In genomic region chr5:139638090-139638735, GRCh38 we compare ENCODE assay signal across 8 cellular contexts. TPM values are rescaled to one million over a fixed set of nuclear protein-coding genes. Genes with fewer than 3 reads are reported as not detected.
DNase-seq lines count a peak whose midpoint lies in the region; ATAC-seq and TF ChIP-seq lines count a peak whose summit lies in the region.

No MANE protein-coding gene starts in this region.

- H3K27me3 ChIP-seq in colonic mucosa = no peaks in the 10 kb centered on the region

- H3K27ac ChIP-seq in colonic mucosa = peak overlapping the region; percentile 93

- no peaks in the 10 kb centered on the region for H3K36me3 ChIP-seq in colonic mucosa

- H3K36me3 Mint-ChIP-seq in stimulated activated effector memory CD8-positive, alpha-beta T cell treated with anti-CD3 and anti-CD28 coated beads, Interleukin-12 subunit alpha, Interleukin-12 subunit beta, amount 100 ng/mL, for 72 hours = peaks cover 42% of the 10 kb centered on the region

- TF ChIP-seq CTCF in colonic mucosa (IDR thresholded peaks at IDR 0.05) = no peak

- intact Hi-C loops in colonic mucosa (cut with DNase I) = no loop called here

- H3K9ac ChIP-seq in colonic mucosa (ENCODE audit: low read depth in 2 of 2, low read length in 2 of 2) = peak overlapping the region; percentile 82

- no peaks in the 10 kb centered on the region for H3K9me3 ChIP-seq in colonic mucosa

- no peak for ATAC-seq in stimulated activated effector memory CD8-positive, alpha-beta T cell treated with anti-CD3 and anti-CD28 coated beads, Interleukin-12 subunit alpha, Interleukin-12 subunit beta, amount 100 ng/mL, for 72 hours

- peak overlapping the region; percentile 69 for H3K4me3 Mint-ChIP-seq in stimulated activated effector memory CD8-positive, alpha-beta T cell treated with anti-CD3 and anti-CD28 coated beads, Interleukin-12 subunit alpha, Interleukin-12 subunit beta, amount 100 ng/mL, for 72 hours

- H3K4me1 ChIP-seq in colonic mucosa = peaks cover 21% of the 10 kb centered on the region

- peak overlapping the region; percentile 96 for H3K27ac Mint-ChIP-seq in stimulated activated effector memory CD8-positive, alpha-beta T cell treated with anti-CD3 and anti-CD28 coated beads, Interleukin-12 subunit alpha, Interleukin-12 subunit beta, amount 100 ng/mL, for 72 hours

- peak overlapping the region; percentile 36 for H3K4me3 ChIP-seq in colonic mucosa

- DNase-seq in DMS53 treated with DMSO at 0.1 percent for 48 hours (lab: John Stamatoyannopoulos, UW; ENCODE audit: unreplicated experiment) = peak; percentile 86
- DNase-seq in GOT3 (lab: John Stamatoyannopoulos, UW) = peak; percentile 59
- peak; percentile 82 for DNase-seq in NCI-H69 (lab: John Stamatoyannopoulos, UW)
- DNase-seq in colonic mucosa = peak; percentile 85
- peak; percentile 83 for DNase-seq in left kidney (ENCODE audit: low read depth, low spot score)
- peak in 1 of 2 donors; percentile 52 for DNase-seq in stimulated activated effector memory CD8-positive, alpha-beta T cell treated with anti-CD3 and anti-CD28 coated beads, Interleukin-12 subunit alpha, Interleukin-12 subunit beta, amount 100 ng/mL, for 72 hours (ENCODE audit: low spot score in 2 of 2)
- no peak for DNase-seq in stimulated activated CD4-positive, alpha-beta T cell treated with anti-CD3 and anti-CD28 coated beads, Interleukin-4, amount 100 ng/mL, for 1 hour
- DNase-seq in effector CD4-positive, alpha-beta T cell = no peak

- peaks cover 54% of the 10 kb centered on the region for H3K4me1 Mint-ChIP-seq in stimulated activated effector memory CD8-positive, alpha-beta T cell treated with anti-CD3 and anti-CD28 coated beads, Interleukin-12 subunit alpha, Interleukin-12 subunit beta, amount 100 ng/mL, for 72 hours

- H3K9me3 Mint-ChIP-seq in stimulated activated effector memory CD8-positive, alpha-beta T cell treated with anti-CD3 and anti-CD28 coated beads, Interleukin-12 subunit alpha, Interleukin-12 subunit beta, amount 100 ng/mL, for 72 hours = no peaks in the 10 kb centered on the region

RNA-seq across cellular contexts. Expression of gene CXXC5, which starts 9.9 kb away (rescaled TPM):
- 10 to 100 TPM; 32.3 to 40.4 TPM for total RNA-seq in colonic mucosa

Comparison
In these comparisons a context has a peak if more than half of its experiments do, and no peak if none do; other contexts are left out.
1. DNase-seq: peak in DMS53 treated with DMSO at 0.1 percent for 48 hours (single experiment), GOT3 (single experiment), NCI-H69 (single experiment), colonic mucosa (single experiment) and left kidney (single experiment); none in stimulated activated CD4-positive, alpha-beta T cell treated with anti-CD3 and anti-CD28 coated beads, Interleukin-4, amount 100 ng/mL, for 1 hour (single experiment) and effector CD4-positive, alpha-beta T cell (single experiment).